28 cellular contexts compared by ENCODE assay signal in the genomic region with DNA sequence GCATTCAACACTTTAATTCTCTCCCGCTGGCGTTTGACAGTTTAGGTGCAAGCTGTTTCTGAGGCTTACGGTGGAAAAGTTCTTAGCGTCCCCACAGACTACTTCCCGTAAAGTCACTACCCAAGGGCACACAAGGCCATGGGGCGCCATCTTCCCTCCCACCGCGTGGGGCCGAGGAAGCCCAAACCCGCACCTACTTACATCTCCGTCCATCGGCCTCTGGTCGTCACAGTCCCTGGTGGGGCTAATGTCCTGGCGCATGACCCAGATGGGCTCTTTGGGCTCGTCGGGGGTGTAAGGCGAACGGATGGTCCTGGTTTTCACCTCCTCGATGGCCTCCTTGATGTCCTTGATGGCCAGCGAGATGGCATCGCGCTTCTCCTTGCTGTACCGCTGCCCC.
DNase-seq lines count a peak whose midpoint lies in the region; ATAC-seq, FAIRE-seq and TF ChIP-seq lines count a peak whose summit lies in the region.
"Had no signal": no experiment of that assay in that cellular context is flagged by ENCODE, and none has a peak within 500 bp of the region (broad histone marks: within the 10 kb centered on the region; RNA-seq: fewer than 3 reads in every experiment).

No MANE protein-coding gene starts in this region.

- no peak overlapping the region for H2BK12ac ChIP-seq in H1 (ENCODE audit: low read depth, low read length)

- H4K8ac ChIP-seq in H1 (ENCODE audit: extremely low read depth, insufficient read depth, low read length), result 0 out of 2 replicates have a peak overlapping the region, but pooled peaks have one; percentile 46

- H3K27me3 ChIP-seq in H1 (replicated peaks in 1 of 4; ENCODE audit: control insufficient read depth in 3 of 4, extremely low read depth in 1 of 4, insufficient read depth in 3 of 4, low read length in 3 of 4), result no peaks in the 10 kb centered on the region
- no peaks in the 10 kb centered on the region for H3K27me3 ChIP-seq in esophagus muscularis mucosa
- H3K27me3 ChIP-seq in lower lobe of right lung (ENCODE audit: low read depth), result no peaks in the 10 kb centered on the region
- no peaks in the 10 kb centered on the region for H3K27me3 ChIP-seq in osteoblast (ENCODE audit: insufficient read depth, low read length)
- H3K27me3 ChIP-seq: BE2C, BLaER1 had no signal

- H3K27ac ChIP-seq in H1 (ENCODE audit: low read depth, low read length) (no peak overlapping the region), esophagus muscularis mucosa (replicated peaks in 1 of 4) (no peak overlapping the region), lower lobe of right lung (no peak overlapping the region), osteoblast (ENCODE audit: low read depth, low read length) (no peak overlapping the region)
- H3K27ac ChIP-seq: BLaER1 had no signal

- no peak overlapping the region for H4K5ac ChIP-seq in H1 (ENCODE audit: insufficient read length, low read depth, low read length)

- no peak overlapping the region for H2BK15ac ChIP-seq in H1 (ENCODE audit: low read length)

- H2AK5ac ChIP-seq in H1 (ENCODE audit: low read depth, low read length), result no peak overlapping the region

- peaks cover 0 to 6% (median 0%) of the 10 kb centered on the region in 4 experiments; a peak in 1 of 7 replicates for H3K4me1 ChIP-seq in H1 (replicated peaks in 1 of 4; ENCODE audit: control insufficient read depth in 3 of 4, insufficient read depth in 4 of 4, low read length in 3 of 4)
- H3K4me1 ChIP-seq in esophagus muscularis mucosa, result no peaks in the 10 kb centered on the region
- H3K4me1 ChIP-seq in lower lobe of right lung, result no peaks in the 10 kb centered on the region
- H3K4me1 ChIP-seq in osteoblast (ENCODE audit: insufficient read depth, low read length), result no peaks in the 10 kb centered on the region
- H3K4me1 ChIP-seq: BE2C had no signal

- no peak overlapping the region for H3K9ac ChIP-seq in H1 (replicated peaks in 1 of 4; ENCODE audit: extremely low read depth in 1 of 4, low read depth in 3 of 4, low read length in 3 of 4)
- H3K9ac ChIP-seq: BLaER1 had no signal

- H4K91ac ChIP-seq in H1 (replicated peaks; ENCODE audit: insufficient read length, low read length), result no peak overlapping the region

- ATAC-seq in lower lobe of right lung (no peak), HG03108 (IDR thresholded peaks at IDR 0.05; ENCODE audit: unreplicated experiment) (no peak), HG03196 (IDR thresholded peaks at IDR 0.05; ENCODE audit: unreplicated experiment) (no peak), HG02678 (IDR thresholded peaks at IDR 0.05; ENCODE audit: unreplicated experiment) (no peak)
- ATAC-seq: GM12878 had no signal

- H4K20me1 ChIP-seq in H1 (replicated peaks in 1 of 2; ENCODE audit: control insufficient read depth in 1 of 2, insufficient read depth in 2 of 2, low read length in 2 of 2) (no peaks in the 10 kb centered on the region), osteoblast (ENCODE audit: insufficient read depth, low read length) (no peaks in the 10 kb centered on the region)
- H4K20me1 ChIP-seq: BLaER1 had no signal

- TF ChIP-seq RAD21 in H1 (IDR thresholded peaks at IDR 0.05 in 1 of 2, conservative IDR thresholded peaks at IDR 0.05 in 1 of 2; ENCODE audit: low read depth in 2 of 2, low read length in 2 of 2), result no peak

- no peak overlapping the region; the same call in 1 of the 2 replicates for H3K18ac ChIP-seq in H1 (ENCODE audit: extremely low read depth, low read length)

- no peak overlapping the region for H2BK120ac ChIP-seq in H1 (replicated peaks; ENCODE audit: low read depth, low read length)

- H3K79me2 ChIP-seq in H1 (ENCODE audit: control insufficient read depth in 1 of 2, insufficient read depth in 2 of 2, low read length in 2 of 2) (no peaks in the 10 kb centered on the region), osteoblast (ENCODE audit: insufficient read depth, low read length) (no peaks in the 10 kb centered on the region)

- TF ChIP-seq EP300 in H1 (IDR thresholded peaks at IDR 0.05; ENCODE audit: borderline replicate concordance in 1 of 2, low read depth in 2 of 2, low read length in 2 of 2) (no peak), esophagus muscularis mucosa (IDR thresholded peaks at IDR 0.05) (no peak)

- TF ChIP-seq POLR2A in H1 (IDR thresholded peaks at IDR 0.05; ENCODE audit: control extremely low read depth in 1 of 2, low read depth in 2 of 2, low read length in 2 of 2) (no peak), esophagus muscularis mucosa (IDR thresholded peaks at IDR 0.05; ENCODE audit: low read depth) (no peak)

- intact Hi-C loops in esophagus muscularis mucosa (cut with DNase I), result no loop called here
- intact Hi-C loops in lower lobe of right lung (cut with DNase I), result no loop called here

- 95% methylated on average over 23 of the region's 23 CpGs; no CpG with 5 or more reads in 1 of the 2 experiments for WGBS in H1 (ENCODE audit: extremely low coverage in 1 of 2, insufficient coverage in 1 of 2, insufficient read length in 1 of 2, insufficient replicate concordance in 2 of 2, low coverage in 1 of 2, low lambda C conversion rate in 2 of 2, missing lambda C conversion rate in 1 of 2), 2 experiments
- WGBS in esophagus muscularis mucosa, result 98% methylated on average over 23 of the region's 23 CpGs

- POLR2A ChIA-PET in H1 (lab: Charles Lee; ENCODE audit: partially characterized antibody), result no interaction called here

- DNase-seq in H1 (ENCODE audit: low read depth in 1 of 2, low spot score in 2 of 2) (no peak), esophagus muscularis mucosa (ENCODE audit: extremely low spot score) (peak; percentile 62), lower lobe of right lung (peak; percentile 42), osteoblast (ENCODE audit: insufficient read length, low spot score, missing footprints) (peak; percentile 42), ecto neural progenitor cell (ENCODE audit: low spot score) (no peak)
- DNase-seq: 8988T; ACHN; BE2C; C1 segment of cervical spinal cord; CD4-positive, alpha-beta memory T cell; CD4-positive, CD25-positive, alpha-beta regulatory T cell; CD8-positive, alpha-beta memory T cell; COR-L47; DMS 273 treated with DMSO at 0.1 percent for 48 hours; DMS153; DMS53; DMS79; DND-41; EL; GDM1 had no signal

- H3K79me1 ChIP-seq in H1 (ENCODE audit: low read depth, low read length), result no peaks in the 10 kb centered on the region

- H3K23ac ChIP-seq in H1 (ENCODE audit: insufficient read length), result no peak overlapping the region

- no peak overlapping the region for H2AFZ ChIP-seq in H1 (ENCODE audit: low read length)
- H2AFZ ChIP-seq in osteoblast (ENCODE audit: low read length), result no peak overlapping the region

- H3K56ac ChIP-seq in H1 (replicated peaks; ENCODE audit: insufficient read length, low read depth, low read length), result no peak overlapping the region

- FAIRE-seq in H1 (lab: Jason Lieb, UNC), result no peak
- FAIRE-seq: A204.1, GM12878, GM12892, GM18507 had no signal

- H3K4ac ChIP-seq in H1 (replicated peaks; ENCODE audit: insufficient read length, low read depth, low read length), result no peak overlapping the region

- H3K23me2 ChIP-seq in H1 (ENCODE audit: low read depth, low read length), result no peaks in the 10 kb centered on the region

- H3K4me3 ChIP-seq in H1 (ENCODE audit: extremely low read depth in 1 of 4, insufficient read depth in 2 of 4, low read depth in 3 of 4, low read length in 4 of 4) (no peak overlapping the region), esophagus muscularis mucosa (no peak overlapping the region), lower lobe of right lung (no peak overlapping the region), osteoblast (ENCODE audit: insufficient read depth, low read length) (no peak overlapping the region)
- H3K4me3 ChIP-seq: GM12878 had no signal

- peaks cover 0 to 3% of the 10 kb centered on the region in 2 experiments; a peak in 1 of 4 replicates for H3K9me3 ChIP-seq in H1 (ENCODE audit: insufficient read depth in 2 of 2, low read depth in 1 of 2, low read length in 1 of 2)
- H3K9me3 ChIP-seq in esophagus muscularis mucosa, result no peaks in the 10 kb centered on the region
- no peaks in the 10 kb centered on the region for H3K9me3 ChIP-seq in lower lobe of right lung
- H3K9me3 ChIP-seq in osteoblast (ENCODE audit: low read depth, low read length), result no peaks in the 10 kb centered on the region
- H3K9me3 ChIP-seq: BE2C had no signal

- H3K14ac ChIP-seq in H1 (ENCODE audit: insufficient read length), result no peak overlapping the region

- no peak overlapping the region for H2BK5ac ChIP-seq in H1 (ENCODE audit: low read depth, low read length)

- CTCF ChIA-PET in H1 (lab: Charles Lee; ENCODE audit: partially characterized antibody), result interaction anchor here (0.6 kb wide), 1 partner anchor 27 kb away, joined by 4 read pairs; no protein-coding TSS in a partner anchor

- H3K4me2 ChIP-seq in H1 (ENCODE audit: insufficient read depth in 1 of 2, low read depth in 2 of 2, low read length in 2 of 2) (no peak overlapping the region), osteoblast (ENCODE audit: insufficient read depth, low read length) (no peak overlapping the region)
- H3K4me2 ChIP-seq: BLaER1 had no signal

- no peak overlapping the region for H2BK20ac ChIP-seq in H1 (ENCODE audit: low read length)

- TF ChIP-seq CTCF in H1 (IDR thresholded peaks at IDR 0.05; ENCODE audit: control extremely low read depth in 1 of 3, insufficient read depth in 1 of 3, low read depth in 1 of 3, low read length in 3 of 3), result no peak
- no peak for TF ChIP-seq CTCF in esophagus muscularis mucosa (IDR thresholded peaks at IDR 0.05)
- TF ChIP-seq CTCF in lower lobe of right lung (IDR thresholded peaks at IDR 0.05), result no peak
- TF ChIP-seq CTCF in osteoblast (IDR thresholded peaks at IDR 0.05; ENCODE audit: extremely low read depth, low read depth, low read length), result no peak

- H3K36me3 ChIP-seq in H1 (ENCODE audit: control insufficient read depth in 2 of 4, insufficient read depth in 4 of 4, low read length in 3 of 4) (no peaks in the 10 kb centered on the region), esophagus muscularis mucosa (peaks cover 0 to 11% (median 10%) of the 10 kb centered on the region in 4 donors), lower lobe of right lung (no peaks in the 10 kb centered on the region), osteoblast (ENCODE audit: insufficient read depth, low read length) (no peaks in the 10 kb centered on the region)

Comparison
In these comparisons a context has a peak if more than half of its experiments do, and no peak if none do; other contexts are left out.
1. DNase-seq: peak in esophagus muscularis mucosa (single experiment), lower lobe of right lung (single experiment) and osteoblast (single experiment); none in H1 (0 of 2) and ecto neural progenitor cell (single experiment).